In genomic region chrX:134177527-134177926, GRCh38 we compare ENCODE assay signal across 25 cellular contexts. TPM values are rescaled to one million over a fixed set of nuclear protein-coding genes. Genes with fewer than 3 reads are reported as not detected.
DNase-seq lines count a peak whose midpoint lies in the region; ATAC-seq and TF ChIP-seq lines count a peak whose summit lies in the region.
"Had no signal": no experiment of that assay in that cellular context is flagged by ENCODE, and none has a peak within 500 bp of the region (broad histone marks: within the 10 kb centered on the region; RNA-seq: fewer than 3 reads in every experiment).

No MANE protein-coding gene starts in this region.

- no peaks in the 10 kb centered on the region for H3K9me2 ChIP-seq in GM23338 (ENCODE audit: insufficient read depth)

- peaks cover 10% of the 10 kb centered on the region for H3K36me3 Mint-ChIP-seq in GM23338 (ENCODE audit: low read depth)
- peaks cover 3% of the 10 kb centered on the region for H3K36me3 Mint-ChIP-seq in endothelial cell (ENCODE audit: low read depth, unreplicated experiment)
- no peaks in the 10 kb centered on the region for H3K36me3 Mint-ChIP-seq in nephron progenitor cell (ENCODE audit: low read depth)
- H3K36me3 Mint-ChIP-seq: CD4-positive, alpha-beta memory T cell; IgD-negative memory B cell had no signal

- TF ChIP-seq CTCF in GM23338 (conservative IDR thresholded peaks at IDR 0.05; ENCODE audit: low read depth in 2 of 2) (no peak), endothelial cell (IDR thresholded peaks at IDR 0.05; ENCODE audit: unreplicated experiment) (no peak), nephron progenitor cell (IDR thresholded peaks at IDR 0.05) (no peak)

- H3K27me3 Mint-ChIP-seq in GM23338 (ENCODE audit: insufficient read depth, low read depth, poor library complexity) (peaks cover 6% of the 10 kb centered on the region), endothelial cell (ENCODE audit: unreplicated experiment) (peaks cover 2% of the 10 kb centered on the region), nephron progenitor cell (ENCODE audit: low read depth, poor library complexity) (peaks cover 5% of the 10 kb centered on the region)

- H3K36me3 ChIP-seq in GM23338 (ENCODE audit: insufficient read depth), result no peaks in the 10 kb centered on the region
- no peaks in the 10 kb centered on the region for H3K36me3 ChIP-seq in KOPT-K1 (ENCODE audit: insufficient read depth, low read length)
- H3K36me3 ChIP-seq: BLaER1 treated with 17β-estradiol and CSF1 and Interleukin-3, amounts not matched to agents 10 nM and 100 nM; Peyer's patch; SJCRH30 had no signal

- H2AFZ ChIP-seq in GM23338, result no peak overlapping the region

- H3K9me3 Mint-ChIP-seq in GM23338 (no peaks in the 10 kb centered on the region), endothelial cell (ENCODE audit: unreplicated experiment) (no peaks in the 10 kb centered on the region), nephron progenitor cell (peaks cover 5% of the 10 kb centered on the region)
- H3K9me3 Mint-ChIP-seq: HFFc6 had no signal

- H3K9me3 ChIP-seq in KOPT-K1 (ENCODE audit: insufficient read depth, low read length, poor library complexity, severe bottlenecking), result no peaks in the 10 kb centered on the region
- H3K9me3 ChIP-seq: Caco-2, Peyer's patch, SJCRH30 had no signal

- peak overlapping the region; percentile 58 for H3K4me3 Mint-ChIP-seq in GM23338
- H3K4me3 Mint-ChIP-seq in endothelial cell (ENCODE audit: unreplicated experiment), result no peak overlapping the region
- H3K4me3 Mint-ChIP-seq in nephron progenitor cell, result peak overlapping the region; percentile 42
- H3K4me3 Mint-ChIP-seq: CD4-positive, alpha-beta memory T cell; HFFc6; IgD-negative memory B cell had no signal

- no peaks in the 10 kb centered on the region for H3K27me3 ChIP-seq in GM23338 (ENCODE audit: insufficient read depth)
- H3K27me3 ChIP-seq: Peyer's patch, SJCRH30 had no signal

- peak overlapping the region; percentile 63 for H3K4me2 ChIP-seq in GM23338
- H3K4me2 ChIP-seq: BLaER1 treated with 17β-estradiol and CSF1 and Interleukin-3, amounts not matched to agents 10 nM and 100 nM had no signal

- H3K27ac ChIP-seq in GM23338 (ENCODE audit: low read depth) (peak overlapping the region; percentile 85), KOPT-K1 (ENCODE audit: low read depth, low read length, poor library complexity, severe bottlenecking) (peak overlapping the region; percentile 34)
- H3K27ac ChIP-seq: BLaER1 treated with 17β-estradiol and CSF1 and Interleukin-3, amounts not matched to agents 10 nM and 100 nM; Peyer's patch; SJCRH30 had no signal

- peaks cover 55% of the 10 kb centered on the region for H3K4me1 Mint-ChIP-seq in GM23338
- H3K4me1 Mint-ChIP-seq in endothelial cell (ENCODE audit: unreplicated experiment), result peaks cover 29% of the 10 kb centered on the region
- peaks cover 75% of the 10 kb centered on the region for H3K4me1 Mint-ChIP-seq in nephron progenitor cell

- peaks cover 12% of the 10 kb centered on the region for H3K79me2 ChIP-seq in GM23338 (replicated peaks; ENCODE audit: insufficient read depth)

- peak overlapping the region; percentile 25; the same call in 1 of the 2 replicates for H3K4me3 ChIP-seq in GM23338
- H3K4me3 ChIP-seq: BLaER1 treated with 17β-estradiol and CSF1 and Interleukin-3, amounts not matched to agents 10 nM and 100 nM; Peyer's patch; SJCRH30 had no signal

- peaks cover 50% of the 10 kb centered on the region for H3K4me1 ChIP-seq in GM23338 (ENCODE audit: insufficient read depth)
- H3K4me1 ChIP-seq: Caco-2, Peyer's patch, SJCRH30 had no signal

- H4K20me1 ChIP-seq in GM23338 (replicated peaks; ENCODE audit: insufficient read depth), result no peaks in the 10 kb centered on the region

- DNase-seq in GM23338 (ENCODE audit: low spot score) (peak; percentile 49), endothelial cell (ENCODE audit: low spot score) (no peak), nephron progenitor cell (no peak), SHP77 treated with DMSO at 0.1 percent for 48 hours (lab: John Stamatoyannopoulos, UW) (no peak)
- no peak for DNase-seq in stimulated activated CD4-positive, alpha-beta T cell treated with anti-CD3 and anti-CD28 coated beads, Interleukin-4, amount 100 ng/mL, for 24 hours
- DNase-seq: 8988T; Caco-2; CD4-positive, alpha-beta memory T cell; HFFc6; Karpas-422; MV-4-11; NCI-H1105 treated with DMSO at 0.1 percent for 48 hours; NCI-H1694; NCI-H2081; NCI-H2171 treated with DMSO at 0.1 percent for 48 hours; NCI-H524 treated with DMSO at 0.1 percent for 48 hours; Peyer's patch; SJCRH30 had no signal

- no peaks in the 10 kb centered on the region for H3F3A ChIP-seq in GM23338 (replicated peaks; ENCODE audit: low read depth)

- ATAC-seq in GM23338 (no peak), HG02610 (IDR thresholded peaks at IDR 0.05; ENCODE audit: unreplicated experiment) (no peak)

- H3K27ac Mint-ChIP-seq in GM23338 (peak overlapping the region; percentile 91), endothelial cell (ENCODE audit: unreplicated experiment) (peak overlapping the region; percentile 95), nephron progenitor cell (peak overlapping the region; percentile 62)
- H3K27ac Mint-ChIP-seq: CD4-positive, alpha-beta memory T cell; HFFc6; IgD-negative memory B cell had no signal

TF ChIP-seq in GM23338, 12 proteins besides CTCF, POLR2A, EP300 and RAD21:
- TF ChIP-seq ETS1 (IDR thresholded peaks at IDR 0.05) (no peak), EZH2 (IDR thresholded peaks at IDR 0.05; ENCODE audit: low read depth, unreplicated experiment) (no peak), NANOG (IDR thresholded peaks at IDR 0.05; ENCODE audit: borderline replicate concordance) (peak; percentile 73; the same call in 1 of the 2 replicates)

RNA-seq across cellular contexts. Expression of gene CCDC160, which starts 59.5 kb away (rescaled TPM):
- total RNA-seq in GM23338 (2014; rRNA removed; shearing (Covaris generic)), result 2.4 and 2.7 TPM in 2 replicates
- 5.6 and 6.9 TPM in 2 replicates for polyA plus RNA-seq in GM23338 (2016; fragmentation: Nextera tagmentation; extraction: Ambion mirVana)
- 2.2 TPM for total RNA-seq in endothelial cell (ENCODE audit: unreplicated experiment)
- total RNA-seq: CD4-positive, alpha-beta memory T cell; Daoy; HFFc6; M059J; OCI-LY7; Peyer's patch had no signal
- polyA plus RNA-seq: CD4-positive, alpha-beta memory T cell; IgD-negative memory B cell had no signal
